In genomic region chr3:19065027-19065426, GRCh38 we compare ENCODE assay signal across 10 cellular contexts.
DNase-seq lines count a peak whose midpoint lies in the region; ATAC-seq and TF ChIP-seq lines count a peak whose summit lies in the region.
"Had no signal": no experiment of that assay in that cellular context is flagged by ENCODE, and none has a peak within 500 bp of the region (broad histone marks: within the 10 kb centered on the region; RNA-seq: fewer than 3 reads in every experiment).

No MANE protein-coding gene starts in this region.

- peak in 2 of 3 donors; percentile 4 to 8 for DNase-seq in CD4-positive, CD25-positive, alpha-beta regulatory T cell
- DNase-seq in HCT116 (ENCODE audit: low read depth, low spot score): no peak
- DNase-seq in RWPE2 (ENCODE audit: low spot score): no peak
- DNase-seq in kidney epithelial cell (ENCODE audit: low read depth): no peak
- DNase-seq in COLO668 (lab: John Stamatoyannopoulos, UW; ENCODE audit: unreplicated experiment): no peak
- DNase-seq in omental fat pad (ENCODE audit: low spot score): no peak
- DNase-seq in H4 (ENCODE audit: low spot score): no peak
- DNase-seq in NOMO-1 (lab: John Stamatoyannopoulos, UW; ENCODE audit: unreplicated experiment in 2 of 2): no peak
- DNase-seq: activated B cell treated with CpG ODN at 0.5 μM for 24 hours had no signal

- H3K27me3 Mint-ChIP-seq in CD4-positive, CD25-positive, alpha-beta regulatory T cell: no peaks in the 10 kb centered on the region
- H3K27me3 Mint-ChIP-seq: activated B cell treated with CpG ODN at 0.5 μM for 24 hours had no signal

- POLR2A ChIA-PET in HCT116 (lab: Charles Lee): no interaction called here

- no peak for TF ChIP-seq POLR2A in HCT116 (IDR thresholded peaks at IDR 0.05; ENCODE audit: borderline replicate concordance, extremely low read depth, insufficient read depth, insufficient read length)

- H3K4me1 Mint-ChIP-seq in CD4-positive, CD25-positive, alpha-beta regulatory T cell: no peaks in the 10 kb centered on the region
- H3K4me1 Mint-ChIP-seq: activated B cell treated with CpG ODN at 0.5 μM for 24 hours had no signal

- peak in 1 of 2 donors; percentile 39 for ATAC-seq in CD4-positive, CD25-positive, alpha-beta regulatory T cell (ENCODE audit: low read depth in 2 of 2)
- ATAC-seq in HCT116 (no peak), RWPE2 (ENCODE audit: low read depth) (no peak), omental fat pad (ENCODE audit: low FRiP score) (no peak)

- H3K4me3 ChIP-seq in CD4-positive, CD25-positive, alpha-beta regulatory T cell (ENCODE audit: low read depth, low read length): no peak overlapping the region
- H3K4me3 ChIP-seq in HCT116 (replicated peaks in 1 of 2; ENCODE audit: low read depth in 1 of 2, low read length in 2 of 2): no peak overlapping the region
- no peak overlapping the region for H3K4me3 ChIP-seq in RWPE2 (ENCODE audit: severe bottlenecking)
- H3K4me3 ChIP-seq in kidney epithelial cell (ENCODE audit: low read depth, low read length): no peak overlapping the region
- H3K4me3 ChIP-seq: skin epidermis had no signal

- no peak overlapping the region for H3K4me2 ChIP-seq in HCT116 (ENCODE audit: low read length)

- H3K4me3 Mint-ChIP-seq in CD4-positive, CD25-positive, alpha-beta regulatory T cell: no peak overlapping the region
- H3K4me3 Mint-ChIP-seq: activated B cell treated with CpG ODN at 0.5 μM for 24 hours had no signal

- CTCF ChIA-PET in HCT116 (lab: Charles Lee): no interaction called here

- H3K9ac ChIP-seq in HCT116 (ENCODE audit: low read length): no peak overlapping the region

- no peaks in the 10 kb centered on the region for H3K79me2 ChIP-seq in HCT116 (ENCODE audit: insufficient read depth, low read length)

- no peak for TF ChIP-seq CTCF in HCT116 (IDR thresholded peaks at IDR 0.05 in 2 of 3, conservative IDR thresholded peaks at IDR 0.05 in 1 of 3; ENCODE audit: borderline replicate concordance in 1 of 3, insufficient read depth in 1 of 3, low read depth in 2 of 3, low read length in 2 of 3)
- peak; percentile 63 for TF ChIP-seq CTCF in RWPE2 (IDR thresholded peaks at IDR 0.05; ENCODE audit: poor library complexity, severe bottlenecking)
- peak; percentile 30 for TF ChIP-seq CTCF in kidney epithelial cell (IDR thresholded peaks at IDR 0.05; ENCODE audit: insufficient read depth, low read length, poor library complexity, severe bottlenecking)
- TF ChIP-seq CTCF in omental fat pad (IDR thresholded peaks at IDR 0.05): no peak

- H2AFZ ChIP-seq in HCT116 (ENCODE audit: low read depth, low read length, poor library complexity, severe bottlenecking): no peak overlapping the region

- BruUV-seq in HCT116 (replicated peaks; lab: Mats Ljungman, UMichigan): no TSS peak

- peaks cover 0 to 2% (median 0%) of the 10 kb centered on the region in 7 donors for H3K9me3 Mint-ChIP-seq in CD4-positive, CD25-positive, alpha-beta regulatory T cell
- H3K9me3 Mint-ChIP-seq: activated B cell treated with CpG ODN at 0.5 μM for 24 hours had no signal

- H3K27ac ChIP-seq in CD4-positive, CD25-positive, alpha-beta regulatory T cell (ENCODE audit: insufficient read depth, low read length, poor library complexity, severe bottlenecking): no peak overlapping the region
- H3K27ac ChIP-seq in HCT116 (ENCODE audit: low read depth, low read length): no peak overlapping the region
- no peak overlapping the region for H3K27ac ChIP-seq in RWPE2 (ENCODE audit: poor library complexity, severe bottlenecking)
- H3K27ac ChIP-seq: skin epidermis had no signal

- no peaks in the 10 kb centered on the region for H3K36me3 Mint-ChIP-seq in CD4-positive, CD25-positive, alpha-beta regulatory T cell

- no peaks in the 10 kb centered on the region for H3K9me2 ChIP-seq in HCT116 (ENCODE audit: insufficient read depth)

- no peak overlapping the region for H3K27ac Mint-ChIP-seq in CD4-positive, CD25-positive, alpha-beta regulatory T cell
- H3K27ac Mint-ChIP-seq: activated B cell treated with CpG ODN at 0.5 μM for 24 hours had no signal

- H3K27me3 ChIP-seq in CD4-positive, CD25-positive, alpha-beta regulatory T cell (ENCODE audit: control insufficient read depth, insufficient read depth, low read length): no peaks in the 10 kb centered on the region
- no peaks in the 10 kb centered on the region for H3K27me3 ChIP-seq in HCT116 (ENCODE audit: insufficient read depth, low read length)
- no peaks in the 10 kb centered on the region for H3K27me3 ChIP-seq in RWPE2 (ENCODE audit: insufficient read depth, poor library complexity, severe bottlenecking)
- no peaks in the 10 kb centered on the region for H3K27me3 ChIP-seq in kidney epithelial cell (ENCODE audit: control insufficient read depth, insufficient read depth, low read length)

- no peaks in the 10 kb centered on the region for H3K4me1 ChIP-seq in CD4-positive, CD25-positive, alpha-beta regulatory T cell (ENCODE audit: control insufficient read depth, insufficient read depth, low read length, poor library complexity, severe bottlenecking)
- H3K4me1 ChIP-seq in HCT116 (ENCODE audit: control insufficient read depth in 1 of 2, insufficient read depth in 2 of 2, low read length in 2 of 2) (no peaks in the 10 kb centered on the region), RWPE2 (ENCODE audit: insufficient read depth, poor library complexity, severe bottlenecking) (no peaks in the 10 kb centered on the region)

- no peaks in the 10 kb centered on the region for H3K9me3 ChIP-seq in CD4-positive, CD25-positive, alpha-beta regulatory T cell (ENCODE audit: control insufficient read depth in 2 of 2, low read length in 2 of 2)
- peaks cover 0 to 3% of the 10 kb centered on the region in 2 experiments; a peak in 2 of 4 replicates for H3K9me3 ChIP-seq in HCT116 (ENCODE audit: control insufficient read depth in 1 of 2, insufficient read depth in 1 of 2, low read depth in 1 of 2, low read length in 2 of 2)
- H3K9me3 ChIP-seq in RWPE2 (ENCODE audit: severe bottlenecking): no peaks in the 10 kb centered on the region

- RAD21 ChIA-PET in HCT116 (lab: Charles Lee; ENCODE audit: low non-redundant PET in 1 of 2, low total read pairs in 2 of 2, uncharacterized antibody in 2 of 2, unreplicated experiment in 2 of 2): no interaction called here

- no peaks in the 10 kb centered on the region for H3K36me3 ChIP-seq in CD4-positive, CD25-positive, alpha-beta regulatory T cell (ENCODE audit: control insufficient read depth, insufficient read depth, low read length)
- H3K36me3 ChIP-seq in HCT116 (ENCODE audit: control insufficient read depth in 1 of 2, insufficient read depth in 2 of 2, low read length in 2 of 2) (no peaks in the 10 kb centered on the region), RWPE2 (ENCODE audit: low read depth) (no peaks in the 10 kb centered on the region), kidney epithelial cell (ENCODE audit: control insufficient read depth, insufficient read depth, low read length) (no peaks in the 10 kb centered on the region)

- peak; percentile 48 for TF ChIP-seq RAD21 in HCT116 (IDR thresholded peaks at IDR 0.05; ENCODE audit: low read depth)

- intact Hi-C loops in HCT116 (cut with micrococcal nuclease): loop anchor here (10.0 kb wide), 1 partner anchor 480 kb away; no protein-coding TSS in a partner anchor

- H4K20me1 ChIP-seq in HCT116 (ENCODE audit: insufficient read depth): no peaks in the 10 kb centered on the region

TF ChIP-seq in HCT116, 20 proteins besides CTCF, POLR2A, EP300 and RAD21:
- TF ChIP-seq SP1 (IDR thresholded peaks at IDR 0.05; ENCODE audit: low read depth): no peak
- TF ChIP-seq ELF1 (IDR thresholded peaks at IDR 0.05; ENCODE audit: borderline replicate concordance, low read depth): no peak
- TF ChIP-seq SIN3A (IDR thresholded peaks at IDR 0.05; ENCODE audit: low read depth): no peak

Comparison
In these comparisons a context has a peak if more than half of its experiments do, and no peak if none do; other contexts are left out.
1. DNase-seq: peak in CD4-positive, CD25-positive, alpha-beta regulatory T cell (2 of 3); none in HCT116 (single experiment), RWPE2 (single experiment), kidney epithelial cell (single experiment), COLO668 (single experiment), omental fat pad (single experiment), H4 (single experiment) and NOMO-1 (0 of 2).
2. CTCF ChIP-seq: peak in RWPE2 (single experiment) and kidney epithelial cell (single experiment); none in HCT116 (0 of 3) and omental fat pad (0 of 3).